ENCODE assay signal across 9 cellular contexts in genomic region chr17:81034779-81035388, GRCh38. TPM values are rescaled to one million over a fixed set of nuclear protein-coding genes. Genes with fewer than 3 reads are reported as not detected.
DNase-seq lines count a peak whose midpoint lies in the region; ATAC-seq, FAIRE-seq and TF ChIP-seq lines count a peak whose summit lies in the region.
"Had no signal": no experiment of that assay in that cellular context is flagged by ENCODE, and none has a peak within 500 bp of the region (broad histone marks: within the 10 kb centered on the region; RNA-seq: fewer than 3 reads in every experiment).

TSS of gene BAIAP2 (plus strand) at chr17:81035151. CDS start at chr17:81035255, 104 bp downstream.

- in situ Hi-C loops in endometrial microvascular endothelial cells (cut with HindIII; ENCODE audit: inconsistent ontology term, low pct_unique_long_range_greater_than_20kb, low sequenced_read_pairs) = no loop called here

- H3K36me3 ChIP-seq in mesodermal cell (ENCODE audit: control insufficient read depth, insufficient read depth, low read length) = peaks cover 26% of the 10 kb centered on the region

- peak; percentile 97 for DNase-seq in HTR-8/SVneo (ENCODE audit: insufficient read length, low spot score)
- DNase-seq in NOMO-1 treated with dmso at 0.1 percent for 144 hours (lab: John Stamatoyannopoulos, UW; ENCODE audit: unreplicated experiment) = peak; percentile 85
- peak; percentile 98 for DNase-seq in activated CD8-positive, alpha-beta memory T cell treated with anti-CD3 and anti-CD28 coated beads, Interleukin-2, amount 50 U/mL, for 4 hours
- peak; percentile 94 for DNase-seq in stimulated activated CD8-positive, alpha-beta memory T cell treated with anti-CD3 and anti-CD28 coated beads, Interleukin-12 subunit alpha, Interleukin-12 subunit beta, amount 100 ng/mL, for 4 hours (ENCODE audit: low read depth)

- peak within 1 kb of the TSS; percentile 97 for H3K27ac ChIP-seq in C4-2B
- no peak within 1 kb of the TSS for H3K27ac ChIP-seq in mesodermal cell (ENCODE audit: low read depth, low read length, severe bottlenecking)

- FAIRE-seq in HTR-8/SVneo (lab: Jason Lieb, UNC) = peak; percentile 23
- FAIRE-seq: TTC549 had no signal

- WGBS in mesodermal cell (ENCODE audit: insufficient coverage in 2 of 2), 2 experiments = 0% methylated on average over 46 to 53 of the region's 76 CpGs

- no peaks in the 10 kb centered on the region for H3K9me3 ChIP-seq in mesodermal cell (ENCODE audit: control insufficient read depth, low read length)

- peak; percentile 49 for ATAC-seq in GM19397 (IDR thresholded peaks at IDR 0.05; ENCODE audit: unreplicated experiment)

- no peak for TF ChIP-seq CTCF in C4-2B (conservative IDR thresholded peaks at IDR 0.05)

- peaks cover 27% of the 10 kb centered on the region for H3K4me1 ChIP-seq in mesodermal cell (ENCODE audit: control insufficient read depth, insufficient read depth, low read length, poor library complexity, severe bottlenecking)

- peak within 1 kb of the TSS; percentile 64 for H3K4me3 ChIP-seq in mesodermal cell (ENCODE audit: extremely low read depth, insufficient read depth, low read length, poor library complexity, severe bottlenecking)

RNA-seq across cellular contexts. Expression of gene BAIAP2, which starts in this region (rescaled TPM):
- 35.4 TPM for total RNA-seq in endometrial microvascular endothelial cells (ENCODE audit: inconsistent ontology term)
- polyA plus RNA-seq in mesodermal cell (2013, experiment 1 of 2) = 27.1 TPM
- polyA plus RNA-seq in mesodermal cell (2013, experiment 2 of 2) = 24.1 TPM
